In the genomic region with DNA sequence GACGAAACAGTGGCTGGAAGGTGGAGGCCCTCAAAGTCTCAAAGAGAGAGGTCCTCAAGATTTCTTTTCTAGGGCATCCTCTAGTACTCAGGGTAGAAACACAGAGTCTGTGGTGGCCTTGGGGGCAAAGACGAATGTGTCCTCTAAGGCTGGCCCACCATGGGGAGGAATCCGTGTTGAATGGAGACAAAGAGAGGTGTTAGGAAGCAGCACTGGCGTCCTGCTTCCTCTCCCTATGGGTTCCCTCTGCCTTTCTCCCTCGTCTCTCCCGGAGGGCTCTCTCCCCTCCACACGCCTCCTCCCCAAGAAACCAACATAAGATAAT, we compare ENCODE assay signal across 8 cellular contexts.
DNase-seq lines count a peak whose midpoint lies in the region; ATAC-seq and TF ChIP-seq lines count a peak whose summit lies in the region.
"Had no signal": no experiment of that assay in that cellular context is flagged by ENCODE, and none has a peak within 500 bp of the region (broad histone marks: within the 10 kb centered on the region; RNA-seq: fewer than 3 reads in every experiment).

No MANE protein-coding gene starts in this region.

- intact Hi-C loops in dorsolateral prefrontal cortex (cut with DNase I), result loop anchor here (5.0 to 10.0 kb wide), 3 partner anchors 288 to 382 kb away; a partner anchor contains a TSS

- no peaks in the 10 kb centered on the region for H3K36me3 Mint-ChIP-seq in natural killer cell treated with Interleukin-12 subunit alpha and Interleukin-12 subunit beta and Interleukin-15 and Interleukin-18, amount 100 ng/mL, for 72 hours

- H3K4me1 Mint-ChIP-seq in natural killer cell treated with Interleukin-12 subunit alpha and Interleukin-12 subunit beta and Interleukin-15 and Interleukin-18, amount 100 ng/mL, for 72 hours (ENCODE audit: low read depth in 2 of 2), result peaks cover 30 to 34% of the 10 kb centered on the region in 2 donors

- H3K27ac ChIP-seq in HUES64 (ENCODE audit: low read depth, low read length) (no peak overlapping the region), dorsolateral prefrontal cortex (peak overlapping the region in 45 of 59 donors; percentile 4 to 88 (median 69))
- H3K27ac ChIP-seq: SK-N-MC had no signal

- peak overlapping the region; percentile 56 for H3K4me3 Mint-ChIP-seq in natural killer cell treated with Interleukin-12 subunit alpha and Interleukin-12 subunit beta and Interleukin-15 and Interleukin-18, amount 100 ng/mL, for 72 hours

- no peaks in the 10 kb centered on the region for H3K27me3 ChIP-seq in HUES64 (ENCODE audit: insufficient read depth, low read length)
- no peaks in the 10 kb centered on the region for H3K27me3 ChIP-seq in dorsolateral prefrontal cortex

- H3K9ac ChIP-seq in HUES64 (ENCODE audit: low read depth, low read length), result peak overlapping the region; percentile 69; the same call in 1 of the 2 replicates

- peak overlapping the region; percentile 27 to 85 for H3K27ac Mint-ChIP-seq in natural killer cell treated with Interleukin-12 subunit alpha and Interleukin-12 subunit beta and Interleukin-15 and Interleukin-18, amount 100 ng/mL, for 72 hours

- no peaks in the 10 kb centered on the region for H3K9me3 ChIP-seq in HUES64 (ENCODE audit: insufficient read depth, low read depth, low read length)

- H3K36me3 ChIP-seq in HUES64 (ENCODE audit: insufficient read depth, low read length), result no peaks in the 10 kb centered on the region

- 61% methylated on average over 7 of the region's 7 CpGs for WGBS in HUES64

- in situ Hi-C loops in KBM-7 (cut with MboI; ENCODE audit: low pct_unique_long_range_greater_than_20kb, low sequenced_read_pairs), result no loop called here

- H3K4me3 ChIP-seq in HUES64 (ENCODE audit: low read length) (peak overlapping the region; percentile 42), dorsolateral prefrontal cortex (peak overlapping the region; percentile 43 to 83 (median 66))

- H3K27me3 Mint-ChIP-seq in natural killer cell treated with Interleukin-12 subunit alpha and Interleukin-12 subunit beta and Interleukin-15 and Interleukin-18, amount 100 ng/mL, for 72 hours, result peaks cover 7 to 8% of the 10 kb centered on the region in 2 donors

- TF ChIP-seq CTCF in dorsolateral prefrontal cortex (IDR thresholded peaks at IDR 0.05 in 54 of 56, conservative IDR thresholded peaks at IDR 0.05 in 2 of 56; ENCODE audit: low read depth in 1 of 56, partially characterized antibody in 56 of 56), result no peak

- peaks cover 16% of the 10 kb centered on the region for H3K4me1 ChIP-seq in HUES64 (ENCODE audit: insufficient read depth, low read length)

- no peak for DNase-seq in dorsolateral prefrontal cortex
- no peak for DNase-seq in natural killer cell treated with Interleukin-12 subunit alpha and Interleukin-12 subunit beta and Interleukin-15 and Interleukin-18, amount 100 ng/mL, for 72 hours (ENCODE audit: low spot score)
- DNase-seq in KBM-7, result no peak
- no peak for DNase-seq in iPS-NIHi7 (ENCODE audit: extremely low spot score)
- DNase-seq in DMS79 treated with DMSO at 0.1 percent for 48 hours (lab: John Stamatoyannopoulos, UW), result no peak

- H3K9me3 Mint-ChIP-seq in natural killer cell treated with Interleukin-12 subunit alpha and Interleukin-12 subunit beta and Interleukin-15 and Interleukin-18, amount 100 ng/mL, for 72 hours, result peaks cover 3% of the 10 kb centered on the region

- ATAC-seq in GM19438 (IDR thresholded peaks at IDR 0.05; ENCODE audit: low read depth, unreplicated experiment), result peak; percentile 3
- ATAC-seq in natural killer cell treated with Interleukin-12 subunit alpha and Interleukin-12 subunit beta and Interleukin-15 and Interleukin-18, amount 100 ng/mL, for 72 hours, result peak in 1 of 2 donors; percentile 2
